ENCODE assay signal across 19 cellular contexts in genomic region chr2:97969466-97970067, GRCh38. TPM values are rescaled to one million over a fixed set of nuclear protein-coding genes. Genes with fewer than 3 reads are reported as not detected.
DNase-seq lines count a peak whose midpoint lies in the region; ATAC-seq and TF ChIP-seq lines count a peak whose summit lies in the region.
"Had no signal": no experiment of that assay in that cellular context is flagged by ENCODE, and none has a peak within 500 bp of the region (broad histone marks: within the 10 kb centered on the region; RNA-seq: fewer than 3 reads in every experiment).

No MANE protein-coding gene starts in this region.

- H3K4me1 Mint-ChIP-seq in activated naive CD4-positive, alpha-beta T cell treated with anti-CD3 and anti-CD28 coated beads, Interleukin-2, amount 50 U/mL, for 24 hours = peaks cover 82% of the 10 kb centered on the region
- peaks cover 58% of the 10 kb centered on the region for H3K4me1 Mint-ChIP-seq in activated naive CD4-positive, alpha-beta T cell treated with anti-CD3 and anti-CD28 coated beads for 36 hours (ENCODE audit: low read depth)
- H3K4me1 Mint-ChIP-seq in T-helper 2 cell treated with Interferon-gamma antibody and Interleukin-4, amounts not matched to agents 5 μg/mL and 100 μg/mL, for 36 hours (ENCODE audit: low read depth) = peaks cover 36% of the 10 kb centered on the region
- peaks cover 61% of the 10 kb centered on the region for H3K4me1 Mint-ChIP-seq in stimulated activated naive CD8-positive, alpha-beta T cell treated with anti-CD3 and anti-CD28 coated beads, Interleukin-15, amount 100 ng/mL, for 72 hours

- intact Hi-C loops in activated naive CD4-positive, alpha-beta T cell treated with anti-CD3 and anti-CD28 coated beads for 36 hours (cut with micrococcal nuclease) = no loop called here

- H3K9me3 Mint-ChIP-seq in activated naive CD4-positive, alpha-beta T cell treated with anti-CD3 and anti-CD28 coated beads, Interleukin-2, amount 50 U/mL, for 24 hours = peaks cover 11% of the 10 kb centered on the region
- H3K9me3 Mint-ChIP-seq in activated naive CD4-positive, alpha-beta T cell treated with anti-CD3 and anti-CD28 coated beads for 36 hours = peaks cover 12% of the 10 kb centered on the region
- H3K9me3 Mint-ChIP-seq in T-helper 2 cell treated with Interferon-gamma antibody and Interleukin-4, amounts not matched to agents 5 μg/mL and 100 μg/mL, for 36 hours = peaks cover 18% of the 10 kb centered on the region
- H3K9me3 Mint-ChIP-seq in stimulated activated naive CD8-positive, alpha-beta T cell treated with anti-CD3 and anti-CD28 coated beads, Interleukin-15, amount 100 ng/mL, for 72 hours = peaks cover 16 to 17% of the 10 kb centered on the region in 2 donors

- H3K36me3 Mint-ChIP-seq in activated naive CD4-positive, alpha-beta T cell treated with anti-CD3 and anti-CD28 coated beads, Interleukin-2, amount 50 U/mL, for 24 hours = peaks cover 23% of the 10 kb centered on the region
- peaks cover 18% of the 10 kb centered on the region for H3K36me3 Mint-ChIP-seq in activated naive CD4-positive, alpha-beta T cell treated with anti-CD3 and anti-CD28 coated beads for 36 hours (ENCODE audit: low read depth)
- peaks cover 16% of the 10 kb centered on the region for H3K36me3 Mint-ChIP-seq in T-helper 2 cell treated with Interferon-gamma antibody and Interleukin-4, amounts not matched to agents 5 μg/mL and 100 μg/mL, for 36 hours (ENCODE audit: low read depth)

- H3K4me3 Mint-ChIP-seq in activated naive CD4-positive, alpha-beta T cell treated with anti-CD3 and anti-CD28 coated beads, Interleukin-2, amount 50 U/mL, for 24 hours = no peak overlapping the region
- H3K4me3 Mint-ChIP-seq in activated naive CD4-positive, alpha-beta T cell treated with anti-CD3 and anti-CD28 coated beads for 36 hours = no peak overlapping the region
- H3K4me3 Mint-ChIP-seq in T-helper 2 cell treated with Interferon-gamma antibody and Interleukin-4, amounts not matched to agents 5 μg/mL and 100 μg/mL, for 36 hours = no peak overlapping the region
- H3K4me3 Mint-ChIP-seq in stimulated activated naive CD8-positive, alpha-beta T cell treated with anti-CD3 and anti-CD28 coated beads, Interleukin-15, amount 100 ng/mL, for 72 hours = peak overlapping the region in 1 of 2 donors; percentile 50

- DNase-seq in activated naive CD4-positive, alpha-beta T cell treated with anti-CD3 and anti-CD28 coated beads for 36 hours = no peak
- DNase-seq in T-helper 2 cell treated with Interferon-gamma antibody and Interleukin-4, amounts not matched to agents 5 μg/mL and 100 μg/mL, for 36 hours (ENCODE audit: low spot score) = no peak
- peak; percentile 32 for DNase-seq in fibroblast of mammary gland (ENCODE audit: low read depth)
- no peak for DNase-seq in stimulated activated naive CD8-positive, alpha-beta T cell treated with anti-CD3 and anti-CD28 coated beads, Interleukin-15, amount 100 ng/mL, for 72 hours
- no peak for DNase-seq in EL
- no peak for DNase-seq in SK-N-DZ (ENCODE audit: low spot score)
- DNase-seq in C1 segment of cervical spinal cord (lab: John Stamatoyannopoulos, UW) = no peak
- DNase-seq: activated CD4-positive, alpha-beta T cell treated with anti-CD3 and anti-CD28 coated beads, Interleukin-2, amount 50 U/mL, for 1 hour; activated gamma-delta T cell; Caco-2; hippocampal formation; midbrain; NCI-H1105; NCI-H345; stimulated activated naive CD4-positive, alpha-beta T cell had no signal

- peak; percentile 83 for ATAC-seq in stimulated activated naive CD8-positive, alpha-beta T cell treated with anti-CD3 and anti-CD28 coated beads, Interleukin-15, amount 100 ng/mL, for 72 hours
- ATAC-seq: Right ventricle myocardium inferior had no signal

- CTCF ChIA-PET in activated naive CD4-positive, alpha-beta T cell treated with anti-CD3 and anti-CD28 coated beads for 36 hours (lab: Charles Lee) = interaction anchor here (0.7 kb wide), 2 partner anchors 159 to 163 kb away, joined by 3 to 5 read pairs; no protein-coding TSS in a partner anchor

- no peaks in the 10 kb centered on the region for H3K27me3 Mint-ChIP-seq in activated naive CD4-positive, alpha-beta T cell treated with anti-CD3 and anti-CD28 coated beads, Interleukin-2, amount 50 U/mL, for 24 hours
- H3K27me3 Mint-ChIP-seq in activated naive CD4-positive, alpha-beta T cell treated with anti-CD3 and anti-CD28 coated beads for 36 hours (ENCODE audit: low read depth) = no peaks in the 10 kb centered on the region
- no peaks in the 10 kb centered on the region for H3K27me3 Mint-ChIP-seq in T-helper 2 cell treated with Interferon-gamma antibody and Interleukin-4, amounts not matched to agents 5 μg/mL and 100 μg/mL, for 36 hours (ENCODE audit: low read depth)
- H3K27me3 Mint-ChIP-seq in stimulated activated naive CD8-positive, alpha-beta T cell treated with anti-CD3 and anti-CD28 coated beads, Interleukin-15, amount 100 ng/mL, for 72 hours = no peaks in the 10 kb centered on the region

- H3K27ac Mint-ChIP-seq in activated naive CD4-positive, alpha-beta T cell treated with anti-CD3 and anti-CD28 coated beads, Interleukin-2, amount 50 U/mL, for 24 hours = peak overlapping the region; percentile 21
- H3K27ac Mint-ChIP-seq in activated naive CD4-positive, alpha-beta T cell treated with anti-CD3 and anti-CD28 coated beads for 36 hours = no peak overlapping the region
- peak overlapping the region; percentile 22 for H3K27ac Mint-ChIP-seq in T-helper 2 cell treated with Interferon-gamma antibody and Interleukin-4, amounts not matched to agents 5 μg/mL and 100 μg/mL, for 36 hours
- H3K27ac Mint-ChIP-seq in stimulated activated naive CD8-positive, alpha-beta T cell treated with anti-CD3 and anti-CD28 coated beads, Interleukin-15, amount 100 ng/mL, for 72 hours = peak overlapping the region in 1 of 2 donors; percentile 79

- no peak overlapping the region for H3K4me3 ChIP-seq in fibroblast of mammary gland (ENCODE audit: control insufficient read depth, low read depth, low read length)
- H3K4me3 ChIP-seq: breast epithelium, skin epidermis had no signal

- no peak for TF ChIP-seq CTCF in fibroblast of mammary gland (conservative IDR thresholded peaks at IDR 0.05; ENCODE audit: control insufficient read depth, insufficient read depth, low read depth, low read length)

RNA-seq across cellular contexts. Expression of gene TMEM131, which starts 26.2 kb away (rescaled TPM):
- 10 to 100 TPM; 18.5 to 19.2 TPM for total RNA-seq in activated naive CD4-positive, alpha-beta T cell treated with anti-CD3 and anti-CD28 coated beads for 36 hours
- polyA plus RNA-seq in SK-N-DZ (2014; cell fraction: cytosol; rRNA removed) = 7.8 and 10.3 TPM in 2 replicates
- 8.5 and 24.6 TPM in 2 replicates for polyA plus RNA-seq in SK-N-DZ (2014; cell fraction: nucleus; rRNA removed)
